1 cellular context compared by ENCODE assay signal in genomic region chr2:9234680-9235387, GRCh38.
TF ChIP-seq lines count a peak whose summit lies in the region.

No MANE protein-coding gene starts in this region.

TF ChIP-seq in HepG2, 621 proteins besides CTCF, POLR2A, EP300 and RAD21 (continued from another document and continues in another):
- TF ChIP-seq RERE (CRISPR knock-in tag; IDR thresholded peaks at IDR 0.05; ENCODE audit: low read depth) = no peak
- TF ChIP-seq SRSF9 (IDR thresholded peaks at IDR 0.05; ENCODE audit: borderline replicate concordance, insufficient read depth, low read depth, low read length, poor library complexity, severe bottlenecking) = no peak
- TF ChIP-seq ZNF205 (CRISPR knock-in tag; IDR thresholded peaks at IDR 0.05) = no peak
- TF ChIP-seq HDAC1 (CRISPR knock-in tag; IDR thresholded peaks at IDR 0.05) = no peak
- TF ChIP-seq BHLHE40 (IDR thresholded peaks at IDR 0.05; ENCODE audit: low read length) = no peak
- no peak for TF ChIP-seq ZNF512B (CRISPR knock-in tag; IDR thresholded peaks at IDR 0.05; ENCODE audit: borderline replicate concordance)
- TF ChIP-seq THYN1 (CRISPR knock-in tag; IDR thresholded peaks at IDR 0.05; ENCODE audit: borderline replicate concordance, low read depth) = no peak
- peak; percentile 20; the same call in 1 of the 2 replicates for TF ChIP-seq FOXO1 (CRISPR knock-in tag; IDR thresholded peaks at IDR 0.05)
- no peak for TF ChIP-seq CBX2 (IDR thresholded peaks at IDR 0.05; ENCODE audit: low read depth, low read length)
- TF ChIP-seq CBX2 (CRISPR knock-in tag; IDR thresholded peaks at IDR 0.05; ENCODE audit: low read depth) = no peak
- TF ChIP-seq NFYB (CRISPR knock-in tag; IDR thresholded peaks at IDR 0.05) = no peak; the same call in 1 of the 2 replicates
- no peak for TF ChIP-seq KLF13 (CRISPR knock-in tag; IDR thresholded peaks at IDR 0.05)
- TF ChIP-seq ZNF281 (CRISPR knock-in tag; IDR thresholded peaks at IDR 0.05; ENCODE audit: borderline replicate concordance) = peak; percentile 11; the same call in 1 of the 2 replicates
- TF ChIP-seq NFIB (CRISPR knock-in tag; IDR thresholded peaks at IDR 0.05; ENCODE audit: borderline replicate concordance) = no peak
- TF ChIP-seq ZNF460 (CRISPR knock-in tag; IDR thresholded peaks at IDR 0.05; ENCODE audit: borderline replicate concordance) = no peak
- TF ChIP-seq TCF7 (IDR thresholded peaks at IDR 0.05; ENCODE audit: low read depth) = peak; percentile 70
- no peak for TF ChIP-seq ZNF781 (CRISPR knock-in tag; IDR thresholded peaks at IDR 0.05; ENCODE audit: borderline replicate concordance, not compliant biosample characterization)
- no peak for TF ChIP-seq EZH2 (conservative IDR thresholded peaks at IDR 0.05; ENCODE audit: low read depth, low read length)
- TF ChIP-seq SP5 (CRISPR knock-in tag; IDR thresholded peaks at IDR 0.05; ENCODE audit: borderline replicate concordance, low read depth) = peak; percentile 51; the same call in 1 of the 2 replicates
- no peak for TF ChIP-seq DNMT3B (CRISPR knock-in tag; conservative IDR thresholded peaks at IDR 0.05)
- TF ChIP-seq ZBTB43 (CRISPR knock-in tag; conservative IDR thresholded peaks at IDR 0.05) = 0 out of 2 replicates have a peak, but pooled peaks have one; percentile 33
- TF ChIP-seq ZNF75D (CRISPR knock-in tag; IDR thresholded peaks at IDR 0.05; ENCODE audit: borderline replicate concordance) = no peak
- no peak for TF ChIP-seq ZNF557 (CRISPR knock-in tag; IDR thresholded peaks at IDR 0.05)
- TF ChIP-seq STAT6 (CRISPR knock-in tag; IDR thresholded peaks at IDR 0.05; ENCODE audit: borderline replicate concordance) = no peak
- TF ChIP-seq ZNF3 (CRISPR knock-in tag; IDR thresholded peaks at IDR 0.05) = no peak
- TF ChIP-seq RFX5 (IDR thresholded peaks at IDR 0.05; ENCODE audit: low read depth, low read length) = no peak
- TF ChIP-seq GATA4 (IDR thresholded peaks at IDR 0.05; ENCODE audit: borderline replicate concordance, low read depth) = no peak
- TF ChIP-seq ZBTB37 (CRISPR knock-in tag; IDR thresholded peaks at IDR 0.05) = 0 out of 2 replicates have a peak, but pooled peaks have one; percentile 10
- no peak for TF ChIP-seq NFYC (CRISPR knock-in tag; IDR thresholded peaks at IDR 0.05)
- TF ChIP-seq ZNF567 (CRISPR knock-in tag; IDR thresholded peaks at IDR 0.05; ENCODE audit: borderline replicate concordance) = no peak
- TF ChIP-seq PRDM10 (CRISPR knock-in tag; IDR thresholded peaks at IDR 0.05; ENCODE audit: low read depth) = no peak
- no peak for TF ChIP-seq RELA (CRISPR knock-in tag; IDR thresholded peaks at IDR 0.05)
- peak in 1 of 2 experiments; percentile 17; a peak in 1 of 4 replicates for TF ChIP-seq ATF4 (CRISPR knock-in tag; IDR thresholded peaks at IDR 0.05)
- TF ChIP-seq TP53 (CRISPR knock-in tag; conservative IDR thresholded peaks at IDR 0.05) = no peak
- no peak for TF ChIP-seq AKAP8 (CRISPR knock-in tag; IDR thresholded peaks at IDR 0.05)
- no peak for TF ChIP-seq HMGA1 (CRISPR knock-in tag; conservative IDR thresholded peaks at IDR 0.05)
- no peak for TF ChIP-seq RFX1 (IDR thresholded peaks at IDR 0.05)
- TF ChIP-seq RAD51 (IDR thresholded peaks at IDR 0.05; ENCODE audit: borderline replicate concordance) = no peak
- peak; percentile 83; the same call in 1 of the 2 replicates for TF ChIP-seq ZKSCAN8 (CRISPR knock-in tag; IDR thresholded peaks at IDR 0.05; ENCODE audit: borderline replicate concordance)
- peak; percentile 56; the same call in 1 of the 2 replicates for TF ChIP-seq JUN (CRISPR knock-in tag; IDR thresholded peaks at IDR 0.05)
